ENCODE assay signal across 1 cellular context in the genomic region with DNA sequence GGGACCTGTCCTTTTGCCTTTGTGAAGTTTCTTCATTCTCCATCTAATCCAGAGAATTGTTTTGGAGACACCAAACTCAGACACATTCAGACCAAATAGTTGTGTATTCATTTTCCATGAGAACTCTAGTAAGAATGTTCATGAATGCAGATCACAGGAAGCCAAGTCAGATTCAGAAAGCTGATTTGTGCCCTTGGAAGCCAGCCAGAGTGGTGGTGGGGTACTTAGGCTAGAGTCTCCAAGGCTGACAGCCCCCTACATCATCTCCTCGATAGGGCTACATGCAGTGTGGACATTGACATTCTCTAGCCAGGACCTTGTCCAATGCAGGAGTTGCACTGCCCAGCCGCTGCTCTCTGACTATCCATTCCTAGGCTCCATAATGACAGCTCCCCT.
TF ChIP-seq lines count a peak whose summit lies in the region.

No MANE protein-coding gene starts in this region.

TF ChIP-seq in HepG2, 621 proteins besides CTCF, POLR2A, EP300 and RAD21:
- TF ChIP-seq, protein P1, sequence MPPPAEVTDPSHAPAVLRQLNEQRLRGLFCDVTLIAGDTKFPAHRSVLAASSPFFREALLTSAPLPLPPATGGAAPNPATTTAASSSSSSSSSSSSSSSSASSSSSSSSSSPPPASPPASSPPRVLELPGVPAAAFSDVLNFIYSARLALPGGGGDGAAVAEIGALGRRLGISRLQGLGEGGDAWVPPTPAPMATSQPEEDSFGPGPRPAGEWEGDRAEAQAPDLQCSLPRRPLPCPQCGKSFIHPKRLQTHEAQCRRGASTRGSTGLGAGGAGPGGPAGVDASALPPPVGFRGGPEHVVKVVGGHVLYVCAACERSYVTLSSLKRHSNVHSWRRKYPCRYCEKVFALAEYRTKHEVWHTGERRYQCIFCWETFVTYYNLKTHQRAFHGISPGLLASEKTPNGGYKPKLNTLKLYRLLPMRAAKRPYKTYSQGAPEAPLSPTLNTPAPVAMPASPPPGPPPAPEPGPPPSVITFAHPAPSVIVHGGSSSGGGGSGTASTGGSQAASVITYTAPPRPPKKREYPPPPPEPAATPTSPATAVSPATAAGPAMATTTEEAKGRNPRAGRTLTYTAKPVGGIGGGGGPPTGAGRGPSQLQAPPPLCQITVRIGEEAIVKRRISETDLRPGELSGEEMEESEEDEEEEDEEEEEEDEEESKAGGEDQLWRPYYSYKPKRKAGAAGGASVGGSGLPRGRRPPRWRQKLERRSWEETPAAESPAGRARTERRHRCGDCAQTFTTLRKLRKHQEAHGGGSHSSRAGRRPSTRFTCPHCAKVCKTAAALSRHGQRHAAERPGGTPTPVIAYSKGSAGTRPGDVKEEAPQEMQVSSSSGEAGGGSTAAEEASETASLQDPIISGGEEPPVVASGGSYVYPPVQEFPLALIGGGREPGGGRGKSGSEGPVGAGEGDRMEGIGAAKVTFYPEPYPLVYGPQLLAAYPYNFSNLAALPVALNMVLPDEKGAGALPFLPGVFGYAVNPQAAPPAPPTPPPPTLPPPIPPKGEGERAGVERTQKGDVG (CRISPR knock-in tag; IDR thresholded peaks at IDR 0.05; ENCODE audit: borderline replicate concordance) = no peak
- TF ChIP-seq, protein P2, sequence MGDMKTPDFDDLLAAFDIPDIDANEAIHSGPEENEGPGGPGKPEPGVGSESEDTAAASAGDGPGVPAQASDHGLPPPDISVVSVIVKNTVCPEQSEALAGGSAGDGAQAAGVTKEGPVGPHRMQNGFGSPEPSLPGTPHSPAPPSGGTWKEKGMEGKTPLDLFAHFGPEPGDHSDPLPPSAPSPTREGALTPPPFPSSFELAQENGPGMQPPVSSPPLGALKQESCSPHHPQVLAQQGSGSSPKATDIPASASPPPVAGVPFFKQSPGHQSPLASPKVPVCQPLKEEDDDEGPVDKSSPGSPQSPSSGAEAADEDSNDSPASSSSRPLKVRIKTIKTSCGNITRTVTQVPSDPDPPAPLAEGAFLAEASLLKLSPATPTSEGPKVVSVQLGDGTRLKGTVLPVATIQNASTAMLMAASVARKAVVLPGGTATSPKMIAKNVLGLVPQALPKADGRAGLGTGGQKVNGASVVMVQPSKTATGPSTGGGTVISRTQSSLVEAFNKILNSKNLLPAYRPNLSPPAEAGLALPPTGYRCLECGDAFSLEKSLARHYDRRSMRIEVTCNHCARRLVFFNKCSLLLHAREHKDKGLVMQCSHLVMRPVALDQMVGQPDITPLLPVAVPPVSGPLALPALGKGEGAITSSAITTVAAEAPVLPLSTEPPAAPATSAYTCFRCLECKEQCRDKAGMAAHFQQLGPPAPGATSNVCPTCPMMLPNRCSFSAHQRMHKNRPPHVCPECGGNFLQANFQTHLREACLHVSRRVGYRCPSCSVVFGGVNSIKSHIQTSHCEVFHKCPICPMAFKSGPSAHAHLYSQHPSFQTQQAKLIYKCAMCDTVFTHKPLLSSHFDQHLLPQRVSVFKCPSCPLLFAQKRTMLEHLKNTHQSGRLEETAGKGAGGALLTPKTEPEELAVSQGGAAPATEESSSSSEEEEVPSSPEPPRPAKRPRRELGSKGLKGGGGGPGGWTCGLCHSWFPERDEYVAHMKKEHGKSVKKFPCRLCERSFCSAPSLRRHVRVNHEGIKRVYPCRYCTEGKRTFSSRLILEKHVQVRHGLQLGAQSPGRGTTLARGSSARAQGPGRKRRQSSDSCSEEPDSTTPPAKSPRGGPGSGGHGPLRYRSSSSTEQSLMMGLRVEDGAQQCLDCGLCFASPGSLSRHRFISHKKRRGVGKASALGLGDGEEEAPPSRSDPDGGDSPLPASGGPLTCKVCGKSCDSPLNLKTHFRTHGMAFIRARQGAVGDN (CRISPR knock-in tag; IDR thresholded peaks at IDR 0.05) = no peak
- no peak for TF ChIP-seq ZNF790 (CRISPR knock-in tag; IDR thresholded peaks at IDR 0.05; ENCODE audit: borderline replicate concordance)
- TF ChIP-seq, protein P3, sequence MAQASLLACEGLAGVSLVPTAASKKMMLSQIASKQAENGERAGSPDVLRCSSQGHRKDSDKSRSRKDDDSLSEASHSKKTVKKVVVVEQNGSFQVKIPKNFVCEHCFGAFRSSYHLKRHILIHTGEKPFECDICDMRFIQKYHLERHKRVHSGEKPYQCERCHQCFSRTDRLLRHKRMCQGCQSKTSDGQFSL (CRISPR knock-in tag; IDR thresholded peaks at IDR 0.05) = no peak
- TF ChIP-seq SALL2 (CRISPR knock-in tag; IDR thresholded peaks at IDR 0.05) = no peak
- TF ChIP-seq ZNF33A (CRISPR knock-in tag; IDR thresholded peaks at IDR 0.05; ENCODE audit: borderline replicate concordance) = no peak
- TF ChIP-seq KMT2A (CRISPR knock-in tag; IDR thresholded peaks at IDR 0.05) = no peak
